In the genomic region with DNA sequence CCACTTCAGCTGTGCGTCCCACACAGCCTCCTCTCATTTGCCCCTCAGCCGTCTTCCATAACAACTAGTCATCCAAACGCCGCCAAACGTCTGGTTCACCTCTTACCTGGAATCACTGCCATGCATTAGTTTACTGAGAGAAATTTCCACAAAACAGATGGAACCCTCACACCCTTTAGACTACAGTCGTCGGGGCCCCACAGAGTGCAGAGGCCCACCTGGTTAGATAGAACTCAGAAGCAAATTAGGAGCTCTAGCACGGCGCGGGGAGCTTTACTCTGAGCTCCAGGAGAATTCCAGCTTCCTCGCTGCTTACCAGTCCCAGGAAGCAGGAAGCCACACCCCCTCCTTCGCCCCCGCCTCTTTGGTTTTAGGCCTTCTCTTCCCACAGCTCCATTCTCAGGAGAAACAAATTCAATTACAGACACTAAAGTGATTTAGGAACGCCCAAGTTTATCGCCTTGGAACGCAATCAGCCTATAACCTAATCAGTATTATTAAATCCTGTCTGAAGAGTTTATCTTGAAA, we compare ENCODE assay signal across 25 cellular contexts. TPM values are rescaled to one million over a fixed set of nuclear protein-coding genes. Genes with fewer than 3 reads are reported as not detected.
"Had no signal": no experiment of that assay in that cellular context is flagged by ENCODE, and none has a peak within 500 bp of the region (broad histone marks: within the 10 kb centered on the region; RNA-seq: fewer than 3 reads in every experiment).

No MANE protein-coding gene starts in this region.

- H3K36me3 ChIP-seq: right lobe of liver, thoracic aorta, upper lobe of left lung had no signal

- H3K4me3 Mint-ChIP-seq: activated CD4-positive, alpha-beta memory T cell treated with anti-CD3 and anti-CD28 coated beads, Interleukin-2, amount 10 ng/mL, durations not matched to agents 7 days and 5 days; activated CD8-positive, alpha-beta memory T cell treated with anti-CD3 and anti-CD28 coated beads, Interleukin-2, amount 10 ng/mL, durations not matched to agents 7 days and 5 days; activated T-helper 1 cell treated with anti-CD3 and anti-CD28 coated beads, Interleukin-12 subunit alpha, Interleukin-12 subunit beta, Interleukin-2, Interleukin-4 antibody, amounts not matched to agents 30 ng/mL and 10 ng/mL and 1 ng/mL, durations not matched to agents 14 hours and 24 hours and 36 hours; brain; nephron; stimulated activated naive B cell treated with anti-CD40 and anti-IgM and Interleukin-4, amounts not matched to agents 10 μg/mL and 1 μg/mL and 100 μg/mL, for 72 hours had no signal

- DNase-seq: activated CD4-positive, alpha-beta memory T cell treated with anti-CD3 and anti-CD28 coated beads, Interleukin-2, amount 10 ng/mL, durations not matched to agents 7 days and 5 days; activated CD4-positive, alpha-beta T cell treated with anti-CD3 and anti-CD28 coated beads for 4 hours; activated CD4-positive, CD25-positive, alpha-beta regulatory T cell; activated CD8-positive, alpha-beta memory T cell treated with anti-CD3 and anti-CD28 coated beads, Interleukin-2, amount 10 ng/mL, durations not matched to agents 7 days and 5 days; activated T-cell treated with anti-CD3 and anti-CD28 coated beads for 4 hours; aorta; left ventricle myocardium superior; mammary epithelial cell; nucleus accumbens; right lobe of liver; stimulated activated CD8-positive, alpha-beta memory T cell treated with anti-CD3 and anti-CD28 coated beads, Interleukin-4, amount 100 ng/mL, for 48 hours; stimulated activated naive B cell treated with anti-CD40 and anti-IgM and Interleukin-4, amounts not matched to agents 10 μg/mL and 1 μg/mL and 100 μg/mL, for 72 hours; T1000; upper lobe of left lung had no signal

- ATAC-seq: activated CD8-positive, alpha-beta memory T cell treated with anti-CD3 and anti-CD28 coated beads, Interleukin-2, amount 10 ng/mL, durations not matched to agents 7 days and 5 days; activated naive CD4-positive, alpha-beta T cell treated with anti-CD3 and anti-CD28 coated beads, Interleukin-2, amount 50 U/mL, for 72 hours; left ventricle myocardium superior; right lobe of liver; stimulated activated naive B cell treated with anti-CD40 and anti-IgM and Interleukin-4, amounts not matched to agents 10 μg/mL and 1 μg/mL and 100 μg/mL, for 72 hours had no signal

- H3K27ac ChIP-seq: right lobe of liver, skin epidermis, thoracic aorta, upper lobe of left lung had no signal

- H3K27ac Mint-ChIP-seq: activated CD4-positive, alpha-beta memory T cell treated with anti-CD3 and anti-CD28 coated beads, Interleukin-2, amount 10 ng/mL, durations not matched to agents 7 days and 5 days; activated CD8-positive, alpha-beta memory T cell treated with anti-CD3 and anti-CD28 coated beads, Interleukin-2, amount 10 ng/mL, durations not matched to agents 7 days and 5 days; activated naive CD4-positive, alpha-beta T cell treated with anti-CD3 and anti-CD28 coated beads, Interleukin-2, amount 50 U/mL, for 72 hours; activated T-helper 1 cell treated with anti-CD3 and anti-CD28 coated beads, Interleukin-12 subunit alpha, Interleukin-12 subunit beta, Interleukin-2, Interleukin-4 antibody, amounts not matched to agents 30 ng/mL and 10 ng/mL and 1 ng/mL, durations not matched to agents 14 hours and 24 hours and 36 hours; brain; nephron; stimulated activated naive B cell treated with anti-CD40 and anti-IgM and Interleukin-4, amounts not matched to agents 10 μg/mL and 1 μg/mL and 100 μg/mL, for 72 hours had no signal

- H3K36me3 Mint-ChIP-seq: activated CD8-positive, alpha-beta memory T cell treated with anti-CD3 and anti-CD28 coated beads, Interleukin-2, amount 10 ng/mL, durations not matched to agents 7 days and 5 days; activated naive CD4-positive, alpha-beta T cell treated with anti-CD3 and anti-CD28 coated beads, Interleukin-2, amount 50 U/mL, for 72 hours; brain; stimulated activated naive B cell treated with anti-CD40 and anti-IgM and Interleukin-4, amounts not matched to agents 10 μg/mL and 1 μg/mL and 100 μg/mL, for 72 hours had no signal

- H3K4me1 ChIP-seq: right lobe of liver, upper lobe of left lung had no signal

- H3K4me1 Mint-ChIP-seq: activated CD4-positive, alpha-beta memory T cell treated with anti-CD3 and anti-CD28 coated beads, Interleukin-2, amount 10 ng/mL, durations not matched to agents 7 days and 5 days; activated CD8-positive, alpha-beta memory T cell treated with anti-CD3 and anti-CD28 coated beads, Interleukin-2, amount 10 ng/mL, durations not matched to agents 7 days and 5 days had no signal

- H3K27me3 ChIP-seq: right lobe of liver, upper lobe of left lung had no signal

- H3K27me3 Mint-ChIP-seq: stimulated activated naive B cell treated with anti-CD40 and anti-IgM and Interleukin-4, amounts not matched to agents 10 μg/mL and 1 μg/mL and 100 μg/mL, for 72 hours had no signal

- H3K9me3 Mint-ChIP-seq: activated CD4-positive, alpha-beta memory T cell treated with anti-CD3 and anti-CD28 coated beads, Interleukin-2, amount 10 ng/mL, durations not matched to agents 7 days and 5 days; activated naive CD4-positive, alpha-beta T cell treated with anti-CD3 and anti-CD28 coated beads, Interleukin-2, amount 50 U/mL, for 72 hours; activated T-helper 1 cell treated with anti-CD3 and anti-CD28 coated beads, Interleukin-12 subunit alpha, Interleukin-12 subunit beta, Interleukin-2, Interleukin-4 antibody, amounts not matched to agents 30 ng/mL and 10 ng/mL and 1 ng/mL, durations not matched to agents 14 hours and 24 hours and 36 hours; brain; nephron; stimulated activated naive B cell treated with anti-CD40 and anti-IgM and Interleukin-4, amounts not matched to agents 10 μg/mL and 1 μg/mL and 100 μg/mL, for 72 hours had no signal

- H3K4me3 ChIP-seq: right lobe of liver, skin epidermis, thoracic aorta, upper lobe of left lung had no signal

RNA-seq across cellular contexts. Expression of gene RNU2-63P, which starts 9.4 kb away (rescaled TPM):
- total RNA-seq: cardiac septum, epithelial cell of proximal tubule, left ventricle myocardium superior, mononuclear cell, myocyte, thoracic aorta, upper lobe of left lung had no signal
- polyA plus RNA-seq: adipose tissue, aorta, mammary epithelial cell had no signal
